Comparison of ENCODE assay signal across 9 cellular contexts in genomic region chr11:28110108-28110838, GRCh38. TPM values are rescaled to one million over a fixed set of nuclear protein-coding genes. Genes with fewer than 3 reads are reported as not detected.
DNase-seq lines count a peak whose midpoint lies in the region; ATAC-seq, FAIRE-seq and TF ChIP-seq lines count a peak whose summit lies in the region.
"Had no signal": no experiment of that assay in that cellular context is flagged by ENCODE, and none has a peak within 500 bp of the region (broad histone marks: within the 10 kb centered on the region; RNA-seq: fewer than 3 reads in every experiment).

No MANE protein-coding gene starts in this region.

- H2AFZ ChIP-seq in H1 (ENCODE audit: low read length) = peak overlapping the region; percentile 72; the same call in 1 of the 2 replicates

- H3K4me3 ChIP-seq in H1 (ENCODE audit: extremely low read depth in 1 of 4, insufficient read depth in 2 of 4, low read depth in 3 of 4, low read length in 4 of 4) (peak overlapping the region; percentile 80 to 96 (median 81)), mesendoderm (ENCODE audit: low read length) (peak overlapping the region; percentile 88)

- DNase-seq in GM19239 (ENCODE audit: insufficient read length, low spot score) (peak; percentile 17), NCI-H82 treated with DMSO at 0.1 percent for 48 hours (lab: John Stamatoyannopoulos, UW; ENCODE audit: unreplicated experiment) (peak; percentile 34), H1 (ENCODE audit: low read depth in 1 of 2, low spot score in 2 of 2) (peak; percentile 29 to 66), mesendoderm (peak; percentile 86)
- DNase-seq in activated CD8-positive, alpha-beta memory T cell treated with anti-CD3 and anti-CD28 coated beads for 24 hours = peak; percentile 84
- peak; percentile 29 for DNase-seq in stimulated activated CD8-positive, alpha-beta memory T cell treated with anti-CD3 and anti-CD28 coated beads, Interleukin-15, amount 100 ng/mL, for 1 hour (ENCODE audit: low read depth)

- no peak overlapping the region for H2AK5ac ChIP-seq in H1 (ENCODE audit: low read depth, low read length)
- H2AK5ac ChIP-seq in mesendoderm (ENCODE audit: low read length) = no peak overlapping the region

- H3K27ac ChIP-seq in C4-2B (peak overlapping the region; percentile 69), H1 (ENCODE audit: low read depth, low read length) (peak overlapping the region; percentile 71), mesendoderm (ENCODE audit: low read depth, low read length) (peak overlapping the region; percentile 3)

- peak; percentile 39 for ATAC-seq in HG03460 (IDR thresholded peaks at IDR 0.05; ENCODE audit: unreplicated experiment)

- no peak overlapping the region for H3K14ac ChIP-seq in H1 (ENCODE audit: insufficient read length)

- H3K56ac ChIP-seq in H1 (replicated peaks; ENCODE audit: insufficient read length, low read depth, low read length) (no peak overlapping the region), mesendoderm (ENCODE audit: low read length) (peak overlapping the region; percentile 86)

- POLR2A ChIA-PET in H1 (lab: Charles Lee; ENCODE audit: partially characterized antibody) = interaction anchor here (1.1 to 1.9 kb wide), 6 partner anchors 8 to 411 kb away, joined by 4 to 6 read pairs (median 5); no protein-coding TSS in a partner anchor

- H3K9ac ChIP-seq in H1 (replicated peaks in 1 of 4; ENCODE audit: extremely low read depth in 1 of 4, low read depth in 3 of 4, low read length in 3 of 4) (peak overlapping the region; percentile 61 to 91 (median 74)), mesendoderm (ENCODE audit: low read length) (peak overlapping the region; percentile 81)

- peak in 1 of 2 experiments; percentile 26; a peak in 1 of 4 replicates for TF ChIP-seq RAD21 in H1 (IDR thresholded peaks at IDR 0.05 in 1 of 2, conservative IDR thresholded peaks at IDR 0.05 in 1 of 2; ENCODE audit: low read depth in 2 of 2, low read length in 2 of 2)

- TF ChIP-seq CTCF in C4-2B (conservative IDR thresholded peaks at IDR 0.05) = no peak
- TF ChIP-seq CTCF in H1 (IDR thresholded peaks at IDR 0.05; ENCODE audit: control extremely low read depth in 1 of 3, insufficient read depth in 1 of 3, low read depth in 1 of 3, low read length in 3 of 3) = no peak

- no peak overlapping the region; the same call in 1 of the 2 replicates for H2BK12ac ChIP-seq in H1 (ENCODE audit: low read depth, low read length)

- peak overlapping the region; percentile 74 to 77 for H3K4me2 ChIP-seq in H1 (ENCODE audit: insufficient read depth in 1 of 2, low read depth in 2 of 2, low read length in 2 of 2)
- H3K4me2 ChIP-seq in mesendoderm (ENCODE audit: low read length) = peak overlapping the region; percentile 86

- H3K4ac ChIP-seq in H1 (replicated peaks; ENCODE audit: insufficient read length, low read depth, low read length) (no peak overlapping the region), mesendoderm (ENCODE audit: low read depth, low read length) (no peak overlapping the region)

- CTCF ChIA-PET in H1 (lab: Charles Lee; ENCODE audit: partially characterized antibody) = interaction anchor here (0.6 kb wide), 1 partner anchor 59 kb away, joined by 3 read pairs; no protein-coding TSS in a partner anchor

- no peak overlapping the region for H2BK20ac ChIP-seq in H1 (ENCODE audit: low read length)

- no peak overlapping the region for H2BK15ac ChIP-seq in H1 (ENCODE audit: low read length)
- no peak overlapping the region for H2BK15ac ChIP-seq in mesendoderm (replicated peaks; ENCODE audit: low read depth)

- H2BK120ac ChIP-seq in H1 (replicated peaks; ENCODE audit: low read depth, low read length) (no peak overlapping the region), mesendoderm (ENCODE audit: low read depth, low read length) (peak overlapping the region; percentile 65)

- no peak overlapping the region for H4K91ac ChIP-seq in H1 (replicated peaks; ENCODE audit: insufficient read length, low read length)

- H3K27me3 ChIP-seq in H1 (replicated peaks in 1 of 4; ENCODE audit: control insufficient read depth in 3 of 4, extremely low read depth in 1 of 4, insufficient read depth in 3 of 4, low read length in 3 of 4) (no peaks in the 10 kb centered on the region), mesendoderm (ENCODE audit: insufficient read depth, low read length, poor library complexity) (no peaks in the 10 kb centered on the region)

- H3K23me2 ChIP-seq in H1 (ENCODE audit: low read depth, low read length) = 0 out of 2 replicates have a peak, but pooled peaks cover 4% of the 10 kb centered on the region

- H4K5ac ChIP-seq in H1 (ENCODE audit: insufficient read length, low read depth, low read length) (peak overlapping the region; percentile 42), mesendoderm (ENCODE audit: low read length) (no peak overlapping the region)

- H4K20me1 ChIP-seq in H1 (replicated peaks in 1 of 2; ENCODE audit: control insufficient read depth in 1 of 2, insufficient read depth in 2 of 2, low read length in 2 of 2) = no peaks in the 10 kb centered on the region

- peak; percentile 28 to 39; a peak in 2 of 3 replicates for TF ChIP-seq EP300 in H1 (IDR thresholded peaks at IDR 0.05; ENCODE audit: borderline replicate concordance in 1 of 2, low read depth in 2 of 2, low read length in 2 of 2)

- H3K23ac ChIP-seq in H1 (ENCODE audit: insufficient read length) = no peak overlapping the region
- no peak overlapping the region for H3K23ac ChIP-seq in mesendoderm (ENCODE audit: low read length)

- H4K8ac ChIP-seq in H1 (ENCODE audit: extremely low read depth, insufficient read depth, low read length) = peak overlapping the region; percentile 97
- peak overlapping the region; percentile 98 for H4K8ac ChIP-seq in mesendoderm (ENCODE audit: low read depth, low read length)

- H3K79me2 ChIP-seq in H1 (ENCODE audit: control insufficient read depth in 1 of 2, insufficient read depth in 2 of 2, low read length in 2 of 2) (peaks cover 5 to 59% of the 10 kb centered on the region in 2 experiments; a peak in 3 of 4 replicates), mesendoderm (ENCODE audit: control insufficient read depth, insufficient read depth, low read length) (peaks cover 17% of the 10 kb centered on the region)

- H3K36me3 ChIP-seq in H1 (ENCODE audit: control insufficient read depth in 2 of 4, insufficient read depth in 4 of 4, low read length in 3 of 4) (no peaks in the 10 kb centered on the region; a peak in 1 of 8 replicates), mesendoderm (ENCODE audit: control insufficient read depth, insufficient read depth, low read length) (no peaks in the 10 kb centered on the region)

- H3K18ac ChIP-seq in H1 (ENCODE audit: extremely low read depth, low read length) = no peak overlapping the region
- H3K18ac ChIP-seq in mesendoderm (ENCODE audit: low read length) = peak overlapping the region; percentile 51

- FAIRE-seq in GM19239 (lab: Jason Lieb, UNC) (no peak), H1 (lab: Jason Lieb, UNC) (peak; percentile 24)
- FAIRE-seq: endometrium had no signal

- TF ChIP-seq POLR2A in H1 (IDR thresholded peaks at IDR 0.05; ENCODE audit: control extremely low read depth in 1 of 2, low read depth in 2 of 2, low read length in 2 of 2) = peak; percentile 80 to 92

- H3K9me3 ChIP-seq in H1 (ENCODE audit: insufficient read depth in 2 of 2, low read depth in 1 of 2, low read length in 1 of 2) = no peaks in the 10 kb centered on the region

- no peak overlapping the region for H2BK5ac ChIP-seq in H1 (ENCODE audit: low read depth, low read length)
- no peak overlapping the region for H2BK5ac ChIP-seq in mesendoderm (ENCODE audit: low read length)

- H3K79me1 ChIP-seq in H1 (ENCODE audit: low read depth, low read length) = no peaks in the 10 kb centered on the region; the same call in 1 of the 2 replicates
- peaks cover 3% of the 10 kb centered on the region for H3K79me1 ChIP-seq in mesendoderm (ENCODE audit: low read length)

- 1% methylated on average over 31 of the region's 31 CpGs; no CpG with 5 or more reads in 1 of the 2 experiments for WGBS in H1 (ENCODE audit: extremely low coverage in 1 of 2, insufficient coverage in 1 of 2, insufficient read length in 1 of 2, insufficient replicate concordance in 2 of 2, low coverage in 1 of 2, low lambda C conversion rate in 2 of 2, missing lambda C conversion rate in 1 of 2), 2 experiments
- no CpG with 5 or more reads among the region's 31 CpGs for WGBS in mesendoderm (ENCODE audit: extremely low coverage, insufficient coverage, low lambda C conversion rate)

- peaks cover 0 to 9% (median under 1%) of the 10 kb centered on the region in 4 experiments; a peak in 1 of 7 replicates for H3K4me1 ChIP-seq in H1 (replicated peaks in 1 of 4; ENCODE audit: control insufficient read depth in 3 of 4, insufficient read depth in 4 of 4, low read length in 3 of 4)
- H3K4me1 ChIP-seq in mesendoderm (ENCODE audit: control insufficient read depth, low read depth, low read length) = no peaks in the 10 kb centered on the region

TF ChIP-seq in H1, 55 proteins besides CTCF, POLR2A, EP300 and RAD21 (continues in another document):
- peak; percentile 97 for TF ChIP-seq KDM5A (IDR thresholded peaks at IDR 0.05; ENCODE audit: low read length)
- TF ChIP-seq SAP30 (IDR thresholded peaks at IDR 0.05; ENCODE audit: insufficient read depth, insufficient replicate concordance, low read length) = peak; percentile 62
- TF ChIP-seq NRF1 (IDR thresholded peaks at IDR 0.05; ENCODE audit: low read depth, low read length) = no peak
- no peak for TF ChIP-seq EGR1 (IDR thresholded peaks at IDR 0.05; ENCODE audit: borderline replicate concordance, low read depth, low read length)

RNA-seq across cellular contexts. Expression of gene METTL15, which starts 2.1 kb away (rescaled TPM):
- 10.5 and 11.1 TPM in 2 replicates for total RNA-seq in H1 (2021; fragmentation: NEBNext Ultra II Directional; extraction: Animal tissue kit (Norgen Biotek cat#: 25700))
- 3.5 and 5.4 TPM in 2 replicates for polyA plus RNA-seq in H1 (2011; rRNA removed)
- polyA plus RNA-seq in H1 (2011; cell fraction: cytosol; rRNA removed) = 5.1 TPM
- 4.7 TPM for polyA plus RNA-seq in H1 (2011; cell fraction: nucleus; rRNA removed)
- 4.4 to 8.9 TPM (median 6.6 TPM) in 4 replicates for polyA plus RNA-seq in H1 (2012, experiment 1 of 2)
- polyA plus RNA-seq in H1 (2012, experiment 2 of 2) = 0.45 TPM
- 7.0 TPM for polyA plus RNA-seq in H1 (2013, experiment 1 of 2)
- 6.6 TPM for polyA plus RNA-seq in H1 (2013, experiment 2 of 2)
- 21.2 and 25.7 TPM in 2 replicates for polyA minus RNA-seq in H1 (2011; rRNA and poly(A)+ RNA removed)
- polyA minus RNA-seq in H1 (2011; cell fraction: cytosol; rRNA and poly(A)+ RNA removed) = 10.6 TPM
- polyA minus RNA-seq in H1 (2011; cell fraction: nucleus; rRNA and poly(A)+ RNA removed) = 51.2 TPM
- polyA plus RNA-seq in mesendoderm (2013, experiment 1 of 2) = 6.6 TPM
- 6.6 TPM for polyA plus RNA-seq in mesendoderm (2013, experiment 2 of 2)

RNA-seq across cellular contexts. Expression of gene KIF18A, which starts 2.3 kb away (rescaled TPM):
- total RNA-seq in H1 (2021; fragmentation: NEBNext Ultra II Directional; extraction: Animal tissue kit (Norgen Biotek cat#: 25700)) = 23.3 TPM in 2 replicates
- polyA plus RNA-seq in H1 (2011; rRNA removed) = 2.2 and 4.0 TPM in 2 replicates
- polyA plus RNA-seq in H1 (2011; cell fraction: cytosol; rRNA removed) = 6.2 TPM
- polyA plus RNA-seq in H1 (2011; cell fraction: nucleus; rRNA removed) = 3.4 TPM
- 6.1 to 15.5 TPM (median 7.5 TPM) in 4 replicates for polyA plus RNA-seq in H1 (2012, experiment 1 of 2)
- 0.73 TPM for polyA plus RNA-seq in H1 (2012, experiment 2 of 2)
- 10.6 TPM for polyA plus RNA-seq in H1 (2013, experiment 1 of 2)
- polyA plus RNA-seq in H1 (2013, experiment 2 of 2) = 10.2 TPM
- polyA minus RNA-seq in H1 (2011; rRNA and poly(A)+ RNA removed) = 19.7 and 24.6 TPM in 2 replicates
- polyA minus RNA-seq in H1 (2011; cell fraction: cytosol; rRNA and poly(A)+ RNA removed) = 13.7 TPM
- 72.5 TPM for polyA minus RNA-seq in H1 (2011; cell fraction: nucleus; rRNA and poly(A)+ RNA removed)
- 12.8 TPM for polyA plus RNA-seq in mesendoderm (2013, experiment 1 of 2)
- polyA plus RNA-seq in mesendoderm (2013, experiment 2 of 2) = 12.8 TPM

Comparison
In these comparisons a context has a peak if more than half of its experiments do, and no peak if none do; other contexts are left out.
1. Peak in every context shown above with its lines: DNase-seq, ATAC-seq, H3K4me3 ChIP-seq and H3K27ac ChIP-seq.
2. H3K27ac ChIP-seq: peak in every context shown above with its lines; median percentile 71 in H1; 69 in C4-2B; 3 in mesendoderm.
3. DNase-seq: peak in every context shown above with its lines; median percentile 86 in mesendoderm; 84 in activated CD8-positive, alpha-beta memory T cell treated with anti-CD3 and anti-CD28 coated beads for 24 hours; 48 in H1; 34 in NCI-H82 treated with DMSO at 0.1 percent for 48 hours; 29 in stimulated activated CD8-positive, alpha-beta memory T cell treated with anti-CD3 and anti-CD28 coated beads, Interleukin-15, amount 100 ng/mL, for 1 hour; 17 in GM19239.